ENCODE assay signal across 25 cellular contexts in genomic region chrX:50594788-50595187, GRCh38.
A peak's percentile ranks its signal among the peaks of the same experiment; 100 is the strongest.
DNase-seq lines count a peak whose midpoint lies in the region; ATAC-seq and TF ChIP-seq lines count a peak whose summit lies in the region.
"Had no signal": no experiment of that assay in that cellular context is flagged by ENCODE, and none has a peak within 500 bp of the region (broad histone marks: within the 10 kb centered on the region; RNA-seq: fewer than 3 reads in every experiment).

No MANE protein-coding gene starts in this region.

- no peak for TF ChIP-seq CTCF in heart right ventricle (IDR thresholded peaks at IDR 0.05)
- TF ChIP-seq CTCF in fibroblast of pulmonary artery (IDR thresholded peaks at IDR 0.05; ENCODE audit: low read length, missing control alignments), result no peak

- H3K4me3 ChIP-seq in heart right ventricle (no peak overlapping the region), fibroblast of pulmonary artery (replicated peaks; ENCODE audit: low read depth, low read length) (no peak overlapping the region), subcutaneous abdominal adipose tissue (ENCODE audit: low read depth in 1 of 5, low read length in 5 of 5) (no peak overlapping the region)
- H3K4me3 ChIP-seq: coronary artery, esophagus squamous epithelium, right lobe of liver, suprapubic skin, uterus had no signal

- DNase-seq in heart right ventricle (peak in 1 of 2 donors; percentile 27), Right ventricle myocardium superior (no peak), fibroblast of pulmonary artery (ENCODE audit: low read depth) (peak; percentile 76), iPS-NIHi11 (ENCODE audit: low spot score) (peak; percentile 58), hippocampal formation (lab: John Stamatoyannopoulos, UW) (no peak), DMS53 (lab: John Stamatoyannopoulos, UW) (no peak)
- no peak for DNase-seq in stimulated activated CD4-positive, alpha-beta T cell treated with anti-CD3 and anti-CD28 coated beads, Interleukin-4, amount 100 ng/mL, for 4 hours
- DNase-seq: 8988T; activated CD4-positive, alpha-beta T cell treated with anti-CD3 and anti-CD28 coated beads for 1 hour; activated CD8-positive, alpha-beta T cell treated with anti-CD3 and anti-CD28 coated beads for 36 hours; Calu3; DND-41; esophagus squamous epithelium; naive thymus-derived CD8-positive, alpha-beta T cell; NCI-H446; NCI-H774; right lobe of liver; SK-N-SH; stimulated activated CD4-positive, alpha-beta T cell treated with anti-CD3 and anti-CD28 coated beads, Interleukin-2, amount 100 ng/mL, for 48 hours; uterus had no signal

- H3K36me3 ChIP-seq in heart right ventricle, result peaks cover 0 to 58% (median 0%) of the 10 kb centered on the region in 9 donors
- peaks cover 0 to 24% (median 8%) of the 10 kb centered on the region in 5 donors for H3K36me3 ChIP-seq in subcutaneous abdominal adipose tissue (ENCODE audit: control insufficient read depth in 5 of 5, insufficient read depth in 5 of 5, low read length in 5 of 5)
- H3K36me3 ChIP-seq: right lobe of liver, uterus had no signal

- no peaks in the 10 kb centered on the region for H3K9me3 ChIP-seq in heart right ventricle
- H3K9me3 ChIP-seq in subcutaneous abdominal adipose tissue (ENCODE audit: control insufficient read depth in 5 of 5, low read length in 5 of 5), result no peaks in the 10 kb centered on the region
- H3K9me3 ChIP-seq: esophagus squamous epithelium, right lobe of liver, SK-N-SH, suprapubic skin, uterus had no signal

- H3K9ac ChIP-seq in subcutaneous abdominal adipose tissue (ENCODE audit: low read length in 5 of 5), result no peak overlapping the region
- H3K9ac ChIP-seq: SK-N-SH had no signal

- ATAC-seq in heart right ventricle, result peak; percentile 59 to 88 (median 82)
- ATAC-seq in Right ventricle myocardium superior (ENCODE audit: poor library complexity), result no peak
- ATAC-seq: activated CD8-positive, alpha-beta T cell treated with anti-CD3 and anti-CD28 coated beads for 36 hours; activated naive CD4-positive, alpha-beta T cell treated with anti-CD3 and anti-CD28 coated beads, Interleukin-2, amount 50 U/mL, for 72 hours; naive thymus-derived CD8-positive, alpha-beta T cell; stimulated activated effector memory CD8-positive, alpha-beta T cell treated with anti-CD3 and anti-CD28 coated beads, Interleukin-12 subunit alpha, Interleukin-12 subunit beta, amount 100 ng/mL, for 72 hours had no signal

- intact Hi-C loops in heart right ventricle (cut with DNase I) (loop anchor here in 1 of 10 donors (5.0 to 10.0 kb wide), 2 partner anchors 43 to 90 kb away; no protein-coding TSS in a partner anchor), Right ventricle myocardium superior (cut with DNase I) (no loop called here)

- H3K27ac ChIP-seq in heart right ventricle, result peak overlapping the region in 7 of 10 donors; percentile 3 to 75 (median 50)
- peak overlapping the region; percentile 1 for H3K27ac ChIP-seq in subcutaneous abdominal adipose tissue (ENCODE audit: low read depth, low read length)
- H3K27ac ChIP-seq: coronary artery, esophagus squamous epithelium, right lobe of liver, suprapubic skin, uterus had no signal

- H3K27me3 ChIP-seq in heart right ventricle (no peaks in the 10 kb centered on the region), subcutaneous abdominal adipose tissue (ENCODE audit: control insufficient read depth in 5 of 5, insufficient read depth in 4 of 5, low read length in 5 of 5) (peaks cover 0 to 3% (median 3%) of the 10 kb centered on the region in 5 donors)
- H3K27me3 ChIP-seq: esophagus squamous epithelium, right lobe of liver, suprapubic skin, uterus had no signal

- H3K4me1 ChIP-seq in heart right ventricle, result peaks cover 0 to 25% (median 7%) of the 10 kb centered on the region in 9 donors
- peaks cover 2 to 30% (median 8%) of the 10 kb centered on the region in 5 donors for H3K4me1 ChIP-seq in subcutaneous abdominal adipose tissue (ENCODE audit: control insufficient read depth in 5 of 5, insufficient read depth in 5 of 5, low read length in 5 of 5)
- H3K4me1 ChIP-seq: esophagus squamous epithelium, right lobe of liver, suprapubic skin, uterus had no signal

Comparison
In these comparisons a context has a peak if more than half of its experiments do, and no peak if none do; other contexts are left out.
1. DNase-seq: peak in fibroblast of pulmonary artery (single experiment) and iPS-NIHi11 (single experiment); none in Right ventricle myocardium superior (single experiment), hippocampal formation (0 of 2), stimulated activated CD4-positive, alpha-beta T cell treated with anti-CD3 and anti-CD28 coated beads, Interleukin-4, amount 100 ng/mL, for 4 hours (0 of 2) and DMS53 (single experiment).